34 cellular contexts compared by ENCODE assay signal in genomic region chr5:64397552-64397951, GRCh38.
"Had no signal": no experiment of that assay in that cellular context is flagged by ENCODE, and none has a peak within 500 bp of the region (broad histone marks: within the 10 kb centered on the region; RNA-seq: fewer than 3 reads in every experiment).

No MANE protein-coding gene starts in this region.

- H3K27ac ChIP-seq: adrenal gland, ascending aorta, body of pancreas, brain microvascular endothelial cell, breast epithelium, cardiac muscle cell had no signal

- H3K4me1 ChIP-seq: adrenal gland, ascending aorta, body of pancreas, breast epithelium had no signal

- H3K9me3 ChIP-seq: body of pancreas had no signal

- ATAC-seq: activated naive CD4-positive, alpha-beta T cell treated with anti-CD3 and anti-CD28 coated beads, Interleukin-2, amount 50 U/mL, for 72 hours; activated naive CD8-positive, alpha-beta T cell treated with anti-CD3 and anti-CD28 coated beads, Interleukin-2, amount 50 U/mL, for 24 hours; activated T-cell treated with anti-CD3 and anti-CD28 coated beads, Interleukin-2, amount 50 U/mL, for 4 hours; activated T-cell treated with anti-CD3 and anti-CD28 coated beads, Interleukin-2, amount 50 U/mL, for 72 hours; activated T-helper 17 cell treated with anti-CD3 and anti-CD28 coated beads, Interleukin-2, amount 50 U/mL, for 72 hours; body of pancreas had no signal

- H3K27me3 ChIP-seq: adrenal gland, ascending aorta, body of pancreas, brain microvascular endothelial cell, breast epithelium, cardiac muscle cell had no signal

- DNase-seq: activated effector memory CD4-positive, alpha-beta T cell treated with anti-CD3 and anti-CD28 coated beads, Interleukin-2, amount 50 U/mL, for 16 hours; activated effector memory CD4-positive, alpha-beta T cell treated with Interleukin-2 at 50 U/mL for 16 hours; activated gamma-delta T cell; activated gamma-delta T cell treated with Interleukin-2 at 50 U/mL for 16 hours; activated naive CD4-positive, alpha-beta T cell; activated naive CD4-positive, alpha-beta T cell treated with anti-CD3 and anti-CD28 coated beads for 36 hours; activated naive CD4-positive, alpha-beta T cell treated with anti-CD3 and anti-CD28 coated beads, Interleukin-2, amount 10 ng/mL, durations not matched to agents 7 days and 5 days; activated naive CD4-positive, alpha-beta T cell treated with anti-CD3 and anti-CD28 coated beads, Interleukin-2, amount 50 U/mL, for 16 hours; activated naive CD4-positive, alpha-beta T cell treated with Interleukin-2 at 50 U/mL for 16 hours; activated naive CD8-positive, alpha-beta T cell treated with anti-CD3 and anti-CD28 coated beads for 36 hours; activated naive CD8-positive, alpha-beta T cell treated with anti-CD3 and anti-CD28 coated beads, Interleukin-2, amount 10 ng/mL, durations not matched to agents 7 days and 5 days; activated naive CD8-positive, alpha-beta T cell treated with anti-CD3 and anti-CD28 coated beads, Interleukin-2, amount 50 U/mL, for 24 hours; activated T-cell treated with anti-CD3 and anti-CD28 coated beads, Interleukin-2, amount 50 U/mL, for 1 hour; activated T-cell treated with anti-CD3 and anti-CD28 coated beads, Interleukin-2, amount 50 U/mL, for 24 hours; activated T-cell treated with anti-CD3 and anti-CD28 coated beads, Interleukin-2, amount 50 U/mL, for 4 hours; activated T-cell treated with anti-CD3 and anti-CD28 coated beads, Interleukin-2, amount 50 U/mL, for 48 hours; activated T-cell treated with anti-CD3 and anti-CD28 coated beads, Interleukin-2, amount 50 U/mL, for 72 hours; adrenal gland; amniotic stem cell; amygdala; anterior cingulate cortex; aorta; body of pancreas; brain microvascular endothelial cell; caudate nucleus; central memory CD4-positive, alpha-beta T cell; cerebellar nuclear complex had no signal

- FAIRE-seq: astrocyte, bronchial epithelial cell had no signal

- H3K36me3 ChIP-seq: adrenal gland, ascending aorta, brain microvascular endothelial cell, breast epithelium, cardiac muscle cell had no signal

- H3K4me3 ChIP-seq: adrenal gland, ascending aorta, body of pancreas, breast epithelium, cardiac muscle cell had no signal
